ENCODE assay signal across 1 cellular context in the genomic region with DNA sequence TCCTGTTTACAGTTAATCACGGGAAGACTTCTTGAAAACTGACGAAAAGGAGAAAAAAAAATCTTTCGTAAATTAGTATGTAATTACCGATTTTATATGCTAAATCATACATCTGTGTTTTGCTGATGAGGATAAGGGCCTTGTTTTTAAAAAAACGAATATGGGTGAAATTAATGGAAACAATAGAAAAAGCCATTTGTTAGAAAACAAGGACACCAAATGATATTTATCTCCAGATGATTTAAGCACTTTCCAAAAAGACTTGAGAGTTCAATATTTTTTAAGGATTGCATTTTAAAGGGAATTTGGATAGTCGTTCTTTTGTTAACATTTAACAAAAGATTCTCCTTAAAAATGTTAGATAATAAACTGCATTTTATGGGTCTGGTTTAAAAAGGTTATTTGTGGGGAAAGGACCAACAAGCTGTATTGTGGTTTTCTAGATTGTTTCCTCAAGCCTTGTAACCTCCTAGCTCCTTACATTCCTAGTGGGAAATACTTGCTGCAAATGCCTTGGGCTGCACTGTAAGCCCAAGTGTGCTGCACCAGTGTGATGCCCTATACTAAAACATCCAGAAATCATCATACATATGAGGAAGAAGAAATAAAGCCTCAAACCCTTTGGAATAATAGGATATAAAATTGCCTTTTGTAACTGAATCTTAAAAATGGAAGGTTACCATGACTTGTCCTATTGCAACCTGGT.
TF ChIP-seq lines count a peak whose summit lies in the region.

No MANE protein-coding gene starts in this region.

TF ChIP-seq in IMR-90, 13 proteins besides CTCF, POLR2A, EP300 and RAD21 (continued from another document):
- TF ChIP-seq, protein P1, sequence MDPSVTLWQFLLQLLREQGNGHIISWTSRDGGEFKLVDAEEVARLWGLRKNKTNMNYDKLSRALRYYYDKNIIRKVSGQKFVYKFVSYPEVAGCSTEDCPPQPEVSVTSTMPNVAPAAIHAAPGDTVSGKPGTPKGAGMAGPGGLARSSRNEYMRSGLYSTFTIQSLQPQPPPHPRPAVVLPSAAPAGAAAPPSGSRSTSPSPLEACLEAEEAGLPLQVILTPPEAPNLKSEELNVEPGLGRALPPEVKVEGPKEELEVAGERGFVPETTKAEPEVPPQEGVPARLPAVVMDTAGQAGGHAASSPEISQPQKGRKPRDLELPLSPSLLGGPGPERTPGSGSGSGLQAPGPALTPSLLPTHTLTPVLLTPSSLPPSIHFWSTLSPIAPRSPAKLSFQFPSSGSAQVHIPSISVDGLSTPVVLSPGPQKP (IDR thresholded peaks at IDR 0.05; ENCODE audit: borderline replicate concordance, low read depth, low read length), result no peak
- TF ChIP-seq RFX5 (IDR thresholded peaks at IDR 0.05; ENCODE audit: low read depth, low read length), result no peak
- no peak for TF ChIP-seq CEBPB (IDR thresholded peaks at IDR 0.05; ENCODE audit: low read depth, low read length)
- no peak for TF ChIP-seq RCOR1 (IDR thresholded peaks at IDR 0.05; ENCODE audit: insufficient replicate concordance, low read length)
- TF ChIP-seq MXI1 (IDR thresholded peaks at IDR 0.05; ENCODE audit: borderline replicate concordance, low read depth, low read length), result no peak
- TF ChIP-seq CHD1 (IDR thresholded peaks at IDR 0.05; ENCODE audit: low read depth, low read length), result no peak
